ENCODE assay signal across 8 cellular contexts in the genomic region with DNA sequence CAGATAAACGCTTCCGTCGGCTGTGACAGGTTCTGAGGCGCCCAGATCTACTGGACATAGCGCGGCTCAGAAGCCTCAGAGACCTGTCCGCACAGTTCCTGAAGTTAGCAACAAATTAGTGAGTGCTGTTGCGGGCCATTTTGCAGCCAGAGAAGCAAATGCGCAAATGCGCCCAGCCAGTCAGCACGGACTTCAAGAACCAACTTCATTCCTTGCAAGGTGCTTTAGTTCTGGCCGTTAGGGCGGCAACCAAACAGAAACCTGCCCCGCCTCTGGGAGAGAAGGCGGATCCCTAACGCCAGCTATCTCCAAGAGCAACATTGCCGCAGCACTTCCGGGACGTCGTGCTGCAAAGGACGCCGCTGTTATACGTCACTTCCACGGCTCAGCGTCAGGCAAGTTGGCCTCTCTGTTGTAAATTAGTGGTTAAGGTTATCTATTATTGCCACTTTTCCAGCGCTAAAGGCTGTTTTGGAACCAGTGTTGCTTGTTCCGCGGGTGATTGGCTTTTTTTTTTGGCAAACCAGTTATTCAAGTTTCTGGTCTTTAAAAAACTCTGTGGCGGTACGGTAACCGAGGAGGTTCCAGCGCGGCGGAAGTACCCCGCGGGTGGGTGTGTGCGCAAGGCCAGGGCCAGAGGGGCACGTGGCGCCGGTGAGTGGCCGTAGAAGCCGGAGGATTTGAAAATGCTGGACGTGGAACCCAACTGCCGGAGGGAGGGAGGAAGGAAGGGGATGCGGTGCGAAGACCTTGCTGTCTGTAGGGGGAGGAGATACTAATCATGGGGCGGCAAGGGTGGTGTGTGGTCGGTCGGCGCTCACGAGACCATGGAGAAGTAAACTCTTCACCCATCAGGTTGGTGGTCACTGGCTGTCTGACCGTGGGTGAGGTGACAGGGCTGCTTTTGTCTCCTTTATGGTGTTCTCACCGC.
DNase-seq lines count a peak whose midpoint lies in the region; ATAC-seq and TF ChIP-seq lines count a peak whose summit lies in the region.

TSS of gene GAR1 (plus strand) at position 612 of the 931 bp plus-strand sequence. CDS start 403 bp downstream, outside the sequence.

- ATAC-seq in HG03439 (IDR thresholded peaks at IDR 0.05; ENCODE audit: unreplicated experiment): peak; percentile 99

- TF ChIP-seq CTCF in choroid plexus epithelial cell (conservative IDR thresholded peaks at IDR 0.05; ENCODE audit: low read depth, low read length): no peak

- DNase-seq in AML-193 (lab: John Stamatoyannopoulos, UW) (peak; percentile 94 to 96), NCI-H510A treated with DMSO at 0.1 percent for 48 hours (lab: John Stamatoyannopoulos, UW) (peak; percentile 76), choroid plexus epithelial cell (ENCODE audit: low read depth) (peak; percentile 95), kidney glomerular epithelial cell (lab: John Stamatoyannopoulos, UW) (peak; percentile 93)
- peak; percentile 74 to 83 for DNase-seq in activated CD4-positive, alpha-beta T cell treated with anti-CD3 and anti-CD28 coated beads for 24 hours (ENCODE audit: low read depth in 2 of 2)
- peak; percentile 53 to 61 for DNase-seq in stimulated activated CD4-positive, alpha-beta T cell treated with anti-CD3 and anti-CD28 coated beads, Interleukin-1b, Interleukin-23, amount 100 ng/mL, for 1 hour (ENCODE audit: low read depth in 2 of 2)

- peak; percentile 69 for TF ChIP-seq POLR2A in GM19193 (IDR thresholded peaks at IDR 0.05; ENCODE audit: extremely low read depth, insufficient read depth, insufficient read length)

- peak within 1 kb of the TSS; percentile 79 for H3K4me3 ChIP-seq in choroid plexus epithelial cell (ENCODE audit: low read depth, low read length)

Comparison
In these comparisons a context has a peak if more than half of its experiments do, and no peak if none do; other contexts are left out.
1. Peak in every context shown above with its lines: DNase-seq, ATAC-seq and H3K4me3 ChIP-seq.